In genomic region chr16:86041807-86042206, GRCh38 we compare ENCODE assay signal across 22 cellular contexts.
"Had no signal": no experiment of that assay in that cellular context is flagged by ENCODE, and none has a peak within 500 bp of the region (broad histone marks: within the 10 kb centered on the region; RNA-seq: fewer than 3 reads in every experiment).

No MANE protein-coding gene starts in this region.

- H3K9me3 ChIP-seq: MG63, SK-N-SH had no signal

- H3K4me2 ChIP-seq: SK-N-SH had no signal

- H3K27me3 ChIP-seq: MG63 had no signal

- DNase-seq: IMR-90, Karpas-422, KG1, MG63, NCI-H1092, NCI-H1105 treated with DMSO at 0.1 percent for 48 hours, NCI-H1417 treated with DMSO at 0.1 percent for 48 hours, NCI-H146, NCI-H1694 treated with DMSO at 0.1 percent for 48 hours, NCI-H2029, NCI-H2081 treated with DMSO at 0.1 percent for 48 hours, NCI-H2171, NCI-H226, NCI-H446, NCI-H510A, NCI-H524 treated with DMSO at 0.1 percent for 48 hours, NCI-H69, NCI-H774, Right ventricle myocardium superior, RPMI8226, SK-N-SH had no signal

- H3K4me3 ChIP-seq: MG63 had no signal

- H3K36me3 ChIP-seq: MG63 had no signal

- ATAC-seq: HepG2 had no signal
